1 cellular context compared by ENCODE assay signal in the genomic region with DNA sequence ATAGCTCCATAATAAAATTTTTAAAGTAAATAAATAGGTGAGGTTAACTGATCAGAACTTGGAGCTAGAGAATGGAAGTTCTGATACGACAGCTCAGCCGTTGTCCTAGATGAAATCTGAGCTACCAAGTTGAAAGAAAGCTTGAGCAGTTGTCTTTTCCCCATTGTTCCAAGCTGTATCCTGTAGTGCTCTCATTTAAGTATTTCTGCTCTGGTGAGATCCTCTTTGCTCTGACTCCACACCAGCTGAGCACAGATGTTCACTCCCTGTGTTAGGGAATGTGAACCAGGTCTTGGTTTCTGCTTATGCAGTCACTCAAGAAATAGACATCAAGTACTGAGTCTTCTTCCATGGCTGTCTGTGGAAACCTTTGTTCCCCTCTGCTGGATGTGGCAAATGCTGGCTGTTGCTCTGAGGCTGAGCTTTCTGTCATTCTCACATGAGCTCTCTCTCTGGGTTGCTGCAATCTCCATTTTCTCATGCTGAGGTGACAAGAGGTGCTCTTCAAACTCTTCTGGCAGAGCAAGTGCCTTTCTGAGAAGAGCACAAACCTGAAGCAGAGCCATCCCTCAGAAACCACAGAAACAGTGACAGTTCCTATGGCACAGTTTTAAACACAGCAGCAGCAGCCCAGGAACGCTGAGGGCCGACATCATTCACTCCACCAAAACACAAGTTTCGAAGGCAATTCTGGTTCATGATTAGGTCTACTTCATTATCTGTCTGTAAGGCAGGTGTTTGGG.
TF ChIP-seq lines count a peak whose summit lies in the region.

No MANE protein-coding gene starts in this region.

TF ChIP-seq in GM23338, 12 proteins besides CTCF, POLR2A, EP300 and RAD21 (continued from another document):
- TF ChIP-seq, protein P1, sequence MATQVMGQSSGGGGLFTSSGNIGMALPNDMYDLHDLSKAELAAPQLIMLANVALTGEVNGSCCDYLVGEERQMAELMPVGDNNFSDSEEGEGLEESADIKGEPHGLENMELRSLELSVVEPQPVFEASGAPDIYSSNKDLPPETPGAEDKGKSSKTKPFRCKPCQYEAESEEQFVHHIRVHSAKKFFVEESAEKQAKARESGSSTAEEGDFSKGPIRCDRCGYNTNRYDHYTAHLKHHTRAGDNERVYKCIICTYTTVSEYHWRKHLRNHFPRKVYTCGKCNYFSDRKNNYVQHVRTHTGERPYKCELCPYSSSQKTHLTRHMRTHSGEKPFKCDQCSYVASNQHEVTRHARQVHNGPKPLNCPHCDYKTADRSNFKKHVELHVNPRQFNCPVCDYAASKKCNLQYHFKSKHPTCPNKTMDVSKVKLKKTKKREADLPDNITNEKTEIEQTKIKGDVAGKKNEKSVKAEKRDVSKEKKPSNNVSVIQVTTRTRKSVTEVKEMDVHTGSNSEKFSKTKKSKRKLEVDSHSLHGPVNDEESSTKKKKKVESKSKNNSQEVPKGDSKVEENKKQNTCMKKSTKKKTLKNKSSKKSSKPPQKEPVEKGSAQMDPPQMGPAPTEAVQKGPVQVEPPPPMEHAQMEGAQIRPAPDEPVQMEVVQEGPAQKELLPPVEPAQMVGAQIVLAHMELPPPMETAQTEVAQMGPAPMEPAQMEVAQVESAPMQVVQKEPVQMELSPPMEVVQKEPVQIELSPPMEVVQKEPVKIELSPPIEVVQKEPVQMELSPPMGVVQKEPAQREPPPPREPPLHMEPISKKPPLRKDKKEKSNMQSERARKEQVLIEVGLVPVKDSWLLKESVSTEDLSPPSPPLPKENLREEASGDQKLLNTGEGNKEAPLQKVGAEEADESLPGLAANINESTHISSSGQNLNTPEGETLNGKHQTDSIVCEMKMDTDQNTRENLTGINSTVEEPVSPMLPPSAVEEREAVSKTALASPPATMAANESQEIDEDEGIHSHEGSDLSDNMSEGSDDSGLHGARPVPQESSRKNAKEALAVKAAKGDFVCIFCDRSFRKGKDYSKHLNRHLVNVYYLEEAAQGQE (IDR thresholded peaks at IDR 0.05; ENCODE audit: unreplicated experiment): no peak
- TF ChIP-seq POLR2AphosphoS5 (IDR thresholded peaks at IDR 0.05; ENCODE audit: low read depth): no peak
